In genomic region chr12:123264642-123265041, GRCh38 we compare ENCODE assay signal across 9 cellular contexts. TPM values are rescaled to one million over a fixed set of nuclear protein-coding genes. Genes with fewer than 3 reads are reported as not detected.
DNase-seq lines count a peak whose midpoint lies in the region; ATAC-seq and TF ChIP-seq lines count a peak whose summit lies in the region.
"Had no signal": no experiment of that assay in that cellular context is flagged by ENCODE, and none has a peak within 500 bp of the region (broad histone marks: within the 10 kb centered on the region; RNA-seq: fewer than 3 reads in every experiment).

No MANE protein-coding gene starts in this region.

- peaks cover 8% of the 10 kb centered on the region for H3K4me1 ChIP-seq in OCI-LY7 (ENCODE audit: insufficient read depth, low read length, poor library complexity, severe bottlenecking)
- peaks cover 5 to 8% of the 10 kb centered on the region in 2 donors for H3K4me1 ChIP-seq in breast epithelium
- no peaks in the 10 kb centered on the region for H3K4me1 ChIP-seq in PC-9 (replicated peaks; ENCODE audit: insufficient read depth)

- H3K4me1 Mint-ChIP-seq in stimulated activated naive CD8-positive, alpha-beta T cell treated with anti-CD3 and anti-CD28 coated beads, Interleukin-15, Interleukin-2, amounts not matched to agents 100 ng/mL and 50 ng/mL, for 24 hours (ENCODE audit: low read depth): peaks cover 13% of the 10 kb centered on the region
- H3K4me1 Mint-ChIP-seq in glutamatergic neuron (ENCODE audit: low read depth, unreplicated experiment): peaks cover 22% of the 10 kb centered on the region

- peaks cover under 1% of the 10 kb centered on the region; the same call in 1 of the 2 replicates for H3K79me2 ChIP-seq in OCI-LY7 (ENCODE audit: insufficient read depth, low read depth, low read length)
- H3K79me2 ChIP-seq in PC-9 (ENCODE audit: low read depth): peaks cover 6% of the 10 kb centered on the region

- no peak for TF ChIP-seq POLR2A in breast epithelium (IDR thresholded peaks at IDR 0.05)

- H4K20me1 ChIP-seq in OCI-LY7 (ENCODE audit: insufficient read depth, low read length) (no peaks in the 10 kb centered on the region), PC-9 (ENCODE audit: insufficient read depth) (no peaks in the 10 kb centered on the region; the same call in 1 of the 2 replicates)

- CTCF ChIA-PET in OCI-LY7 (lab: Charles Lee; ENCODE audit: unreplicated experiment): no interaction called here
- CTCF ChIA-PET in PC-9 (lab: Charles Lee): no interaction called here

- DNase-seq in stimulated activated naive CD8-positive, alpha-beta T cell treated with anti-CD3 and anti-CD28 coated beads, Interleukin-15, Interleukin-2, amounts not matched to agents 100 U/mL and 50 U/mL, for 24 hours: no peak
- DNase-seq in OCI-LY7 (ENCODE audit: low spot score): peak; percentile 44
- DNase-seq in glutamatergic neuron: peak; percentile 65
- no peak for DNase-seq in ureter (ENCODE audit: low spot score)
- DNase-seq in breast epithelium (ENCODE audit: low spot score in 2 of 2): no peak
- no peak for DNase-seq in NCI-H510A (lab: John Stamatoyannopoulos, UW)
- no peak for DNase-seq in PC-9

- H3K27ac ChIP-seq in OCI-LY7 (ENCODE audit: low read depth, low read length, poor library complexity, severe bottlenecking): no peak overlapping the region
- no peak overlapping the region for H3K27ac ChIP-seq in breast epithelium
- H3K27ac ChIP-seq in PC-9: no peak overlapping the region
- H3K27ac ChIP-seq: parathyroid adenoma had no signal

- H3F3A ChIP-seq in PC-9 (ENCODE audit: insufficient read depth, low read depth): peaks cover 5% of the 10 kb centered on the region; the same call in 1 of the 2 replicates

- no peaks in the 10 kb centered on the region for H3K27me3 Mint-ChIP-seq in stimulated activated naive CD8-positive, alpha-beta T cell treated with anti-CD3 and anti-CD28 coated beads, Interleukin-15, Interleukin-2, amounts not matched to agents 100 ng/mL and 50 ng/mL, for 24 hours
- peaks cover 15% of the 10 kb centered on the region for H3K27me3 Mint-ChIP-seq in glutamatergic neuron (ENCODE audit: unreplicated experiment)

- peaks cover 39% of the 10 kb centered on the region for H3K36me3 Mint-ChIP-seq in stimulated activated naive CD8-positive, alpha-beta T cell treated with anti-CD3 and anti-CD28 coated beads, Interleukin-15, Interleukin-2, amounts not matched to agents 100 ng/mL and 50 ng/mL, for 24 hours (ENCODE audit: low read depth)
- H3K36me3 Mint-ChIP-seq in glutamatergic neuron (ENCODE audit: unreplicated experiment): no peaks in the 10 kb centered on the region

- no peaks in the 10 kb centered on the region for H3K9me2 ChIP-seq in OCI-LY7 (ENCODE audit: insufficient read depth, low read length)
- H3K9me2 ChIP-seq in PC-9 (ENCODE audit: insufficient read depth): no peaks in the 10 kb centered on the region

- H3K4me3 ChIP-seq in OCI-LY7 (ENCODE audit: low read depth, low read length, poor library complexity, severe bottlenecking): no peak overlapping the region
- no peak overlapping the region for H3K4me3 ChIP-seq in breast epithelium
- H3K4me3 ChIP-seq in PC-9: no peak overlapping the region

- H3K27me3 ChIP-seq in breast epithelium (no peaks in the 10 kb centered on the region), PC-9 (ENCODE audit: insufficient read depth, low read depth) (no peaks in the 10 kb centered on the region)

- BruUV-seq in OCI-LY7 (replicated peaks; lab: Mats Ljungman, UMichigan) (no TSS peak), PC-9 (replicated peaks; lab: Mats Ljungman, UMichigan) (no TSS peak)

- TF ChIP-seq CTCF in OCI-LY7 (conservative IDR thresholded peaks at IDR 0.05; ENCODE audit: low read length) (peak; percentile 65), glutamatergic neuron (IDR thresholded peaks at IDR 0.05; ENCODE audit: partially characterized antibody, unreplicated experiment) (no peak), breast epithelium (IDR thresholded peaks at IDR 0.05) (no peak), PC-9 (conservative IDR thresholded peaks at IDR 0.05) (no peak)

- intact Hi-C loops in OCI-LY7 (cut with micrococcal nuclease; ENCODE audit: unreplicated experiment): no loop called here
- intact Hi-C loops in breast epithelium (cut with DNase I; ENCODE audit: low total_unique reads): no loop called here
- intact Hi-C loops in PC-9 (cut with micrococcal nuclease; ENCODE audit: unreplicated experiment): no loop called here

- H3K36me3 ChIP-seq in OCI-LY7 (ENCODE audit: insufficient read depth, low read length): peaks cover 51% of the 10 kb centered on the region
- H3K36me3 ChIP-seq in breast epithelium: no peaks in the 10 kb centered on the region
- 0 out of 2 replicates have a peak, but pooled peaks cover 5% of the 10 kb centered on the region for H3K36me3 ChIP-seq in PC-9 (ENCODE audit: low read depth)

- H3K27ac Mint-ChIP-seq in stimulated activated naive CD8-positive, alpha-beta T cell treated with anti-CD3 and anti-CD28 coated beads, Interleukin-15, Interleukin-2, amounts not matched to agents 100 ng/mL and 50 ng/mL, for 24 hours: peak overlapping the region; percentile 22
- peak overlapping the region; percentile 23 for H3K27ac Mint-ChIP-seq in glutamatergic neuron (ENCODE audit: unreplicated experiment)

- H3K4me2 ChIP-seq in OCI-LY7 (ENCODE audit: low read length): no peak overlapping the region
- no peak overlapping the region for H3K4me2 ChIP-seq in PC-9

- no peak overlapping the region for H2AFZ ChIP-seq in OCI-LY7 (ENCODE audit: low read length)
- H2AFZ ChIP-seq in PC-9: no peak overlapping the region
- H2AFZ ChIP-seq: parathyroid adenoma had no signal

- POLR2A ChIA-PET in OCI-LY7 (lab: Charles Lee) (interaction anchor here (0.5 kb wide), 2 partner anchors 319 to 400 kb away, joined by 4 read pairs; no protein-coding TSS in a partner anchor), PC-9 (lab: Charles Lee; ENCODE audit: unreplicated experiment) (no interaction called here)

- no peaks in the 10 kb centered on the region for H3K9me3 ChIP-seq in OCI-LY7 (ENCODE audit: low read length)
- H3K9me3 ChIP-seq in breast epithelium: no peaks in the 10 kb centered on the region
- H3K9me3 ChIP-seq in PC-9 (ENCODE audit: insufficient read depth, low read depth): no peaks in the 10 kb centered on the region

- no peak overlapping the region for H3K4me3 Mint-ChIP-seq in stimulated activated naive CD8-positive, alpha-beta T cell treated with anti-CD3 and anti-CD28 coated beads, Interleukin-15, Interleukin-2, amounts not matched to agents 100 ng/mL and 50 ng/mL, for 24 hours
- H3K4me3 Mint-ChIP-seq in glutamatergic neuron (ENCODE audit: unreplicated experiment): no peak overlapping the region

- no peak for ATAC-seq in stimulated activated naive CD8-positive, alpha-beta T cell treated with anti-CD3 and anti-CD28 coated beads, Interleukin-15, Interleukin-2, amounts not matched to agents 100 U/mL and 50 U/mL, for 24 hours

- no peaks in the 10 kb centered on the region for H3K9me3 Mint-ChIP-seq in stimulated activated naive CD8-positive, alpha-beta T cell treated with anti-CD3 and anti-CD28 coated beads, Interleukin-15, Interleukin-2, amounts not matched to agents 100 ng/mL and 50 ng/mL, for 24 hours
- peaks cover 14% of the 10 kb centered on the region for H3K9me3 Mint-ChIP-seq in glutamatergic neuron (ENCODE audit: unreplicated experiment)

RNA-seq across cellular contexts. Expression of gene CDK2AP1, which starts 7.0 kb away (rescaled TPM):
- total RNA-seq in OCI-LY7 (2014; rRNA removed; shearing (Covaris generic)): 50.7 and 65.2 TPM in 2 replicates
- total RNA-seq in OCI-LY7 (2022) (56.3 and 57.3 TPM in 2 replicates), glutamatergic neuron (ENCODE audit: unreplicated experiment) (135 TPM), ureter (144 TPM), breast epithelium (100 to 1,000 TPM in 2 of 3 donors, 10 to 100 TPM in 1; 81.3 to 133 (median 118) TPM), PC-9 (2021) (59.8 and 61.7 TPM in 2 replicates)

RNA-seq across cellular contexts. Expression of gene MTRFR, which starts 31.4 kb away (rescaled TPM):
- 30.1 and 35.5 TPM in 2 replicates for total RNA-seq in OCI-LY7 (2014; rRNA removed; shearing (Covaris generic))
- total RNA-seq in OCI-LY7 (2022): 32.8 and 34.4 TPM in 2 replicates
- 11.1 TPM for total RNA-seq in glutamatergic neuron (ENCODE audit: unreplicated experiment)
- total RNA-seq in ureter: 14.6 TPM
- total RNA-seq in breast epithelium: 1 to 10 TPM; 5.6 to 8.8 (median 8.6) TPM
- 18.6 and 19.4 TPM in 2 replicates for total RNA-seq in PC-9 (2021)

RNA-seq across cellular contexts. Expression of gene MPHOSPH9, which starts 31.7 kb away (rescaled TPM):
- 136 and 166 TPM in 2 replicates for total RNA-seq in OCI-LY7 (2014; rRNA removed; shearing (Covaris generic))
- total RNA-seq in OCI-LY7 (2022) (88.3 and 102 TPM in 2 replicates), glutamatergic neuron (ENCODE audit: unreplicated experiment) (38.4 TPM), ureter (30.4 TPM), breast epithelium (10 to 100 TPM; 19.0 to 28.6 (median 21.7) TPM), PC-9 (2021) (46.9 and 58.5 TPM in 2 replicates)

Comparison
In these comparisons a context has a peak if more than half of its experiments do, and no peak if none do; other contexts are left out.
1. DNase-seq: peak in OCI-LY7 (single experiment) and glutamatergic neuron (single experiment); none in stimulated activated naive CD8-positive, alpha-beta T cell treated with anti-CD3 and anti-CD28 coated beads, Interleukin-15, Interleukin-2, amounts not matched to agents 100 U/mL and 50 U/mL, for 24 hours (single experiment), ureter (single experiment), breast epithelium (0 of 2), NCI-H510A (single experiment) and PC-9 (0 of 2).